In the genomic region with DNA sequence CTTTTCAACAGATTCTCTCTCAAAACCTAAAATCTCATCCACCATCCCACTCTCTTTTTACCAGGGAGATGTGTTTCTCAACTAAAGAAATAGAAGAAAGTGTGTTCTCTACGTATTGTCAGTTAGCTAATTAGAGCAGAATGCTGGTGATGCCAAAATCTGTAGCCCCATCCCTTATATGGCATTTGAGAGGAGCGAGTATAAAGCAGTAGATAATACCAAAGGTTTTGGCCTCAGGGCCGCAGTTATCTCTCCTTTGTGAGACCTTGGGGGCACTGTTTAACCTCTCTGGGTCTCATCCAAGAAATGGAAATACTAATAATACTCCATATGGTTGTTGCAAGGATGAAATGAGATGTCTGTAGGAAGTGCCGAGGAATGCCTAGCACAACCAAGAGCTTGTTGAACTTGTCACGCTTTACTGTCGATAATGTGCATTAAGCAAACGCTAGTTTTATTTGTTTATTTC, we compare ENCODE assay signal across 8 cellular contexts. TPM values are rescaled to one million over a fixed set of nuclear protein-coding genes. Genes with fewer than 3 reads are reported as not detected.
DNase-seq lines count a peak whose midpoint lies in the region; ATAC-seq, FAIRE-seq and TF ChIP-seq lines count a peak whose summit lies in the region.

No MANE protein-coding gene starts in this region.

- H3K27ac ChIP-seq in BLaER1 treated with 17β-estradiol and CSF1 and Interleukin-3, amounts not matched to agents 10 nM and 100 nM: peak overlapping the region; percentile 80 to 96 (median 92); a peak in 21 of 22 replicates
- H3K27ac ChIP-seq in KOPT-K1 (ENCODE audit: low read depth, low read length, poor library complexity, severe bottlenecking) (peak overlapping the region; percentile 72), lung (ENCODE audit: low read depth in 1 of 2, low read length in 1 of 2) (peak overlapping the region; percentile 93 to 97), uterus (peak overlapping the region; percentile 87 to 94)

- FAIRE-seq in bronchial epithelial cell (lab: Jason Lieb, UNC): no peak

- peak; percentile 6 for ATAC-seq in GM19455 (IDR thresholded peaks at IDR 0.05; ENCODE audit: unreplicated experiment)
- ATAC-seq in lung (ENCODE audit: insufficient read depth, low FRiP score): no peak

- TF ChIP-seq CTCF in bronchial epithelial cell (IDR thresholded peaks at IDR 0.05; ENCODE audit: insufficient read depth, low read length, severe bottlenecking): no peak
- no peak for TF ChIP-seq CTCF in lung (IDR thresholded peaks at IDR 0.05; ENCODE audit: control extremely low read depth, extremely low read depth)
- TF ChIP-seq CTCF in uterus (IDR thresholded peaks at IDR 0.05): no peak

- no peaks in the 10 kb centered on the region for H3K27me3 ChIP-seq in BLaER1 treated with 17β-estradiol and CSF1 and Interleukin-3, amounts not matched to agents 10 nM and 100 nM
- no peaks in the 10 kb centered on the region for H3K27me3 ChIP-seq in bronchial epithelial cell (ENCODE audit: control insufficient read depth, insufficient read depth, low read length)
- no peaks in the 10 kb centered on the region for H3K27me3 ChIP-seq in lung (ENCODE audit: control insufficient read depth, insufficient read depth)
- no peaks in the 10 kb centered on the region for H3K27me3 ChIP-seq in uterus

- DNase-seq in bronchial epithelial cell (ENCODE audit: low read depth): no peak
- no peak for DNase-seq in lung (ENCODE audit: low spot score)
- DNase-seq in uterus: peak in 1 of 2 donors; percentile 43
- no peak for DNase-seq in DMS79 (lab: John Stamatoyannopoulos, UW)
- DNase-seq in activated effector memory CD4-positive, alpha-beta T cell treated with anti-CD3 and anti-CD28 coated beads, Interleukin-2, amount 50 U/mL, for 16 hours: no peak

- WGBS in lung, 2 donors: 6 to 10% methylated on average over 7 of the region's 7 CpGs

- H3K36me3 ChIP-seq in BLaER1 treated with 17β-estradiol and CSF1 and Interleukin-3, amounts not matched to agents 10 nM and 100 nM: peaks cover 15 to 30% (median 26%) of the 10 kb centered on the region in 11 experiments; a peak in 21 of 22 replicates
- peaks cover 28% of the 10 kb centered on the region for H3K36me3 ChIP-seq in KOPT-K1 (ENCODE audit: insufficient read depth, low read length)
- no peaks in the 10 kb centered on the region for H3K36me3 ChIP-seq in bronchial epithelial cell (ENCODE audit: control insufficient read depth, insufficient read depth, low read length)
- peaks cover 0 to 6% of the 10 kb centered on the region in 2 donors for H3K36me3 ChIP-seq in lung (ENCODE audit: control insufficient read depth in 2 of 2, insufficient read depth in 2 of 2, low read length in 2 of 2)
- H3K36me3 ChIP-seq in uterus: no peaks in the 10 kb centered on the region

- TF ChIP-seq POLR2A in uterus (IDR thresholded peaks at IDR 0.05): no peak

- H3K4me2 ChIP-seq in BLaER1 treated with 17β-estradiol and CSF1 and Interleukin-3, amounts not matched to agents 10 nM and 100 nM: peak overlapping the region; percentile 77 to 96 (median 83)

- H3K9ac ChIP-seq in BLaER1 treated with 17β-estradiol and CSF1 and Interleukin-3, amounts not matched to agents 10 nM and 100 nM: peak overlapping the region; percentile 84 to 96 (median 93)

- peak overlapping the region; percentile 62 to 93 (median 86) for H3K4me3 ChIP-seq in BLaER1 treated with 17β-estradiol and CSF1 and Interleukin-3, amounts not matched to agents 10 nM and 100 nM
- H3K4me3 ChIP-seq in bronchial epithelial cell (ENCODE audit: low read depth, low read length) (peak overlapping the region; percentile 81), lung (peak overlapping the region; percentile 13), uterus (peak overlapping the region; percentile 76 to 88)

- intact Hi-C loops in uterus (cut with DNase I; ENCODE audit: low total_unique reads): no loop called here

- H3K9me3 ChIP-seq in BLaER1 treated with 17β-estradiol and CSF1 and Interleukin-3, amounts not matched to agents 10 nM and 100 nM (replicated peaks in 1 of 11): peaks cover 0 to 16% (median 14%) of the 10 kb centered on the region in 11 experiments; a peak in 17 of 22 replicates
- H3K9me3 ChIP-seq in KOPT-K1 (ENCODE audit: insufficient read depth, low read length, poor library complexity, severe bottlenecking): no peaks in the 10 kb centered on the region
- no peaks in the 10 kb centered on the region for H3K9me3 ChIP-seq in lung (ENCODE audit: control insufficient read depth in 2 of 2, insufficient read depth in 1 of 2, low read length in 1 of 2)
- H3K9me3 ChIP-seq in uterus: no peaks in the 10 kb centered on the region

- H4K20me1 ChIP-seq in BLaER1 treated with 17β-estradiol and CSF1 and Interleukin-3, amounts not matched to agents 10 nM and 100 nM: peaks cover 1 to 33% (median 16%) of the 10 kb centered on the region in 11 experiments; a peak in 15 of 22 replicates

- H3K4me1 ChIP-seq in BLaER1 treated with 17β-estradiol and CSF1 and Interleukin-3, amounts not matched to agents 10 nM and 100 nM: peaks cover 24 to 39% (median 29%) of the 10 kb centered on the region in 10 experiments
- peaks cover 2 to 20% of the 10 kb centered on the region in 2 donors for H3K4me1 ChIP-seq in lung (ENCODE audit: control insufficient read depth in 2 of 2, insufficient read depth in 2 of 2, low read length in 2 of 2)
- H3K4me1 ChIP-seq in uterus: peaks cover 4 to 6% of the 10 kb centered on the region in 2 donors

RNA-seq across cellular contexts. Expression of a gene that starts 0.5 kb away (rescaled TPM):
- 43.7 and 52.6 TPM in 2 replicates for total RNA-seq in bronchial epithelial cell
- 10 to 100 TPM; 66.9 to 93.5 TPM for total RNA-seq in lung
- 100 to 1,000 TPM in 1 of 2 donors, 10 to 100 TPM in 1; 19.3 to 101 TPM for polyA plus RNA-seq in lung
- total RNA-seq in uterus: 100 to 1,000 TPM in 1 of 4 donors, 10 to 100 TPM in 3; 50.2 to 127 (median 64.3) TPM

Comparison
In these comparisons a context has a peak if more than half of its experiments do, and no peak if none do; other contexts are left out.
1. H3K4me3 ChIP-seq: peak in every context shown above with its lines; median percentile 86 in BLaER1 treated with 17β-estradiol and CSF1 and Interleukin-3, amounts not matched to agents 10 nM and 100 nM; 82 in uterus; 81 in bronchial epithelial cell; 13 in lung.